In the genomic region with DNA sequence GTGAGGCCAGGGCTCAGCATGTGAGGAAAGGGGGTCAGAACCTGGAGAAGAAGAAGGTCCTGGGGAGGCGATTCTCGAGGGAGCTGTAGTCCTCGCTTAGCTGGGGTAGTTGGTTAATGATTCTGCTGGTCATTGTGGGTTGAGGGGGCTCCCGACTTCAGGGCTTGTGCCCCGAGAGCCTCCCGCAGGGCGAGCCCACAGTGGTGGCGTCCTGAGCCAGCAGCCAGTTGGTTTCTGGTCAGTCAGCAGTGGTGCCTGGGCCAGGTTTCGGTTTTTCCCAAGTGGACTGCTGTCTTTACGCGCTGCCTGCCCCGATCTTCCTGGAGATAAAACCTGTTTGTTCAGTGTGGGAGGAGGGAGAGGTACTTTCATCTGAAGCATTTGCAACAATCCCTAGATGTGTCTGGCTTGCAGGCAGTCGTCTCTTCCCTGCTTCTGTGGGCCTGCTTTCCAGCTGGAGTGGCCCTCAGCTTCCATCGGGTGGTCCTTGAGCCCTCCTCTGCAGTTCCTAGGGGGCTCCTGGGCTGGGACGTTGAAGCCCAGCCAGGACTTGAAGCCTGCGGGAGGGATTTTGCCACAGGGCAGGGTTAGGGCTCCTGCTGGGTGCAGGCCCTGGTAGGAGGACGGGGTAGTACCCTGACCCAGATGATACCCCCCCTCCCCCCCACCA, we compare ENCODE assay signal across 1 cellular context.
TF ChIP-seq lines count a peak whose summit lies in the region.

No MANE protein-coding gene starts in this region.

TF ChIP-seq in GM12878, 131 proteins besides CTCF, POLR2A, EP300 and RAD21:
- TF ChIP-seq, protein P1, sequence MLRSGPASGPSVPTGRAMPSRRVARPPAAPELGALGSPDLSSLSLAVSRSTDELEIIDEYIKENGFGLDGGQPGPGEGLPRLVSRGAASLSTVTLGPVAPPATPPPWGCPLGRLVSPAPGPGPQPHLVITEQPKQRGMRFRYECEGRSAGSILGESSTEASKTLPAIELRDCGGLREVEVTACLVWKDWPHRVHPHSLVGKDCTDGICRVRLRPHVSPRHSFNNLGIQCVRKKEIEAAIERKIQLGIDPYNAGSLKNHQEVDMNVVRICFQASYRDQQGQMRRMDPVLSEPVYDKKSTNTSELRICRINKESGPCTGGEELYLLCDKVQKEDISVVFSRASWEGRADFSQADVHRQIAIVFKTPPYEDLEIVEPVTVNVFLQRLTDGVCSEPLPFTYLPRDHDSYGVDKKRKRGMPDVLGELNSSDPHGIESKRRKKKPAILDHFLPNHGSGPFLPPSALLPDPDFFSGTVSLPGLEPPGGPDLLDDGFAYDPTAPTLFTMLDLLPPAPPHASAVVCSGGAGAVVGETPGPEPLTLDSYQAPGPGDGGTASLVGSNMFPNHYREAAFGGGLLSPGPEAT (IDR thresholded peaks at IDR 0.05; ENCODE audit: low read depth) = no peak
- peak; percentile 54; the same call in 1 of the 2 replicates for TF ChIP-seq POLR2AphosphoS5 (IDR thresholded peaks at IDR 0.05; ENCODE audit: low read length)
- TF ChIP-seq PML (IDR thresholded peaks at IDR 0.05; ENCODE audit: low read length) = no peak
- TF ChIP-seq, protein P2, sequence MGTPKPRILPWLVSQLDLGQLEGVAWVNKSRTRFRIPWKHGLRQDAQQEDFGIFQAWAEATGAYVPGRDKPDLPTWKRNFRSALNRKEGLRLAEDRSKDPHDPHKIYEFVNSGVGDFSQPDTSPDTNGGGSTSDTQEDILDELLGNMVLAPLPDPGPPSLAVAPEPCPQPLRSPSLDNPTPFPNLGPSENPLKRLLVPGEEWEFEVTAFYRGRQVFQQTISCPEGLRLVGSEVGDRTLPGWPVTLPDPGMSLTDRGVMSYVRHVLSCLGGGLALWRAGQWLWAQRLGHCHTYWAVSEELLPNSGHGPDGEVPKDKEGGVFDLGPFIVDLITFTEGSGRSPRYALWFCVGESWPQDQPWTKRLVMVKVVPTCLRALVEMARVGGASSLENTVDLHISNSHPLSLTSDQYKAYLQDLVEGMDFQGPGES (IDR thresholded peaks at IDR 0.05) = no peak
- TF ChIP-seq ZBED1 (IDR thresholded peaks at IDR 0.05; ENCODE audit: borderline replicate concordance) = no peak
- TF ChIP-seq GATAD2B (conservative IDR thresholded peaks at IDR 0.05; ENCODE audit: low read depth) = no peak
